Comparison of ENCODE assay signal across 18 cellular contexts in genomic region chr2:59463401-59463800, GRCh38.
"Had no signal": no experiment of that assay in that cellular context is flagged by ENCODE, and none has a peak within 500 bp of the region (broad histone marks: within the 10 kb centered on the region; RNA-seq: fewer than 3 reads in every experiment).

No MANE protein-coding gene starts in this region.

- H3K27me3 Mint-ChIP-seq: activated naive CD8-positive, alpha-beta T cell treated with anti-CD3 and anti-CD28 coated beads, Interleukin-2, amount 50 U/mL, for 24 hours had no signal

- ATAC-seq: pancreas; stimulated activated effector memory CD8-positive, alpha-beta T cell treated with anti-CD3 and anti-CD28 coated beads, Interleukin-12 subunit alpha, Interleukin-12 subunit beta, amount 100 ng/mL, for 72 hours; T-cell had no signal

- H3K36me3 Mint-ChIP-seq: memory B cell; stimulated activated effector memory CD8-positive, alpha-beta T cell treated with anti-CD3 and anti-CD28 coated beads, Interleukin-12 subunit alpha, Interleukin-12 subunit beta, amount 100 ng/mL, for 72 hours; T-cell had no signal

- H3K9me3 Mint-ChIP-seq: activated naive CD4-positive, alpha-beta T cell treated with anti-CD3 and anti-CD28 coated beads for 36 hours; activated T-helper 2 cell treated with anti-CD3 and anti-CD28 coated beads, Interferon-gamma antibody, Interleukin-2, Interleukin-4, amounts not matched to agents 10 μg/mL and 5 μg/mL and 100 μg/mL, durations not matched to agents 14 hours and 24 hours and 36 hours; memory B cell had no signal

- FAIRE-seq: endometrium, pancreas had no signal

- H3K4me1 Mint-ChIP-seq: nephron; stimulated activated effector memory CD8-positive, alpha-beta T cell treated with anti-CD3 and anti-CD28 coated beads, Interleukin-12 subunit alpha, Interleukin-12 subunit beta, amount 100 ng/mL, for 72 hours; T-cell had no signal

- H3K4me3 Mint-ChIP-seq: activated naive CD4-positive, alpha-beta T cell treated with anti-CD3 and anti-CD28 coated beads for 36 hours; activated naive CD8-positive, alpha-beta T cell treated with anti-CD3 and anti-CD28 coated beads, Interleukin-2, amount 50 U/mL, for 24 hours; memory B cell; nephron; stimulated activated effector memory CD8-positive, alpha-beta T cell treated with anti-CD3 and anti-CD28 coated beads, Interleukin-12 subunit alpha, Interleukin-12 subunit beta, amount 100 ng/mL, for 72 hours; T-cell had no signal

- H3K27ac Mint-ChIP-seq: activated naive CD4-positive, alpha-beta T cell treated with anti-CD3 and anti-CD28 coated beads for 36 hours; activated naive CD8-positive, alpha-beta T cell treated with anti-CD3 and anti-CD28 coated beads, Interleukin-2, amount 50 U/mL, for 24 hours; activated T-helper 2 cell treated with anti-CD3 and anti-CD28 coated beads, Interferon-gamma antibody, Interleukin-2, Interleukin-4, amounts not matched to agents 10 μg/mL and 5 μg/mL and 100 μg/mL, durations not matched to agents 14 hours and 24 hours and 36 hours; memory B cell; nephron; stimulated activated effector memory CD8-positive, alpha-beta T cell treated with anti-CD3 and anti-CD28 coated beads, Interleukin-12 subunit alpha, Interleukin-12 subunit beta, amount 100 ng/mL, for 72 hours; T-cell had no signal

- H3K9me3 ChIP-seq: pancreas had no signal

- DNase-seq: activated CD4-positive, alpha-beta T cell treated with anti-CD3 and anti-CD28 coated beads, Interleukin-2, amount 50 U/mL, for 4 hours; activated CD4-positive, CD25-positive, alpha-beta regulatory T cell treated with anti-CD3 and anti-CD28 coated beads, Interleukin-2, amount 50 U/mL, for 72 hours; activated naive CD4-positive, alpha-beta T cell treated with anti-CD3 and anti-CD28 coated beads for 36 hours; activated naive CD8-positive, alpha-beta T cell treated with anti-CD3 and anti-CD28 coated beads, Interleukin-2, amount 50 U/mL, for 24 hours; activated T-cell treated with anti-CD3 and anti-CD28 coated beads, Interleukin-2, amount 50 U/mL, for 1 hour; aorta; dorsolateral prefrontal cortex; left ventricle myocardium superior; pancreas; stimulated activated CD4-positive, alpha-beta T cell treated with anti-CD3 and anti-CD28 coated beads, Interleukin-12 subunit alpha, Interleukin-12 subunit beta, amount 100 ng/mL, for 4 hours; stimulated activated CD4-positive, alpha-beta T cell treated with anti-CD3 and anti-CD28 coated beads, Interleukin-2, amount 100 ng/mL, for 24 hours; T-cell; T-helper 9 cell had no signal

- H3K4me3 ChIP-seq: dorsolateral prefrontal cortex, pancreas had no signal

- H3K36me3 ChIP-seq: pancreas had no signal

- H3K27me3 ChIP-seq: pancreas had no signal

- H3K27ac ChIP-seq: dorsolateral prefrontal cortex, pancreas had no signal
